21 cellular contexts compared by ENCODE assay signal in genomic region chr10:130555411-130555750, GRCh38.
DNase-seq lines count a peak whose midpoint lies in the region; ATAC-seq and TF ChIP-seq lines count a peak whose summit lies in the region.
"Had no signal": no experiment of that assay in that cellular context is flagged by ENCODE, and none has a peak within 500 bp of the region (broad histone marks: within the 10 kb centered on the region; RNA-seq: fewer than 3 reads in every experiment).

No MANE protein-coding gene starts in this region.

- TF ChIP-seq CTCF in vagina (IDR thresholded peaks at IDR 0.05) (no peak), foreskin fibroblast (IDR thresholded peaks at IDR 0.05; ENCODE audit: low read depth, low read length) (no peak)

- no peak for TF ChIP-seq POLR2A in vagina (IDR thresholded peaks at IDR 0.05)

- intact Hi-C loops in vagina (cut with DNase I): no loop called here

- H3K4me1 Mint-ChIP-seq in stimulated activated naive CD8-positive, alpha-beta T cell treated with anti-CD3 and anti-CD28 coated beads, Interleukin-15, amount 100 ng/mL, for 72 hours: no peaks in the 10 kb centered on the region
- H3K4me1 Mint-ChIP-seq: B cell; CD14-positive monocyte; CD8-positive, alpha-beta memory T cell had no signal

- H3K4me3 Mint-ChIP-seq in stimulated activated naive CD8-positive, alpha-beta T cell treated with anti-CD3 and anti-CD28 coated beads, Interleukin-15, amount 100 ng/mL, for 72 hours: no peak overlapping the region
- H3K4me3 Mint-ChIP-seq: B cell; CD14-positive monocyte; CD4-positive, alpha-beta T cell; CD8-positive, alpha-beta memory T cell had no signal

- no peaks in the 10 kb centered on the region for H3K4me1 ChIP-seq in vagina

- DNase-seq in DMS153 (lab: John Stamatoyannopoulos, UW) (peak; percentile 16), DMS153 treated with DMSO at 0.1 percent for 48 hours (lab: John Stamatoyannopoulos, UW; ENCODE audit: unreplicated experiment) (no peak), NCI-H2171 treated with DMSO at 0.1 percent for 48 hours (lab: John Stamatoyannopoulos, UW) (peak; percentile 15), vagina (ENCODE audit: extremely low spot score in 2 of 2) (peak; percentile 77 to 81), HK-2 (ENCODE audit: unreplicated experiment) (no peak), foreskin fibroblast (no peak)
- DNase-seq in stimulated activated naive CD8-positive, alpha-beta T cell treated with anti-CD3 and anti-CD28 coated beads, Interleukin-15, Interleukin-2, amounts not matched to agents 100 U/mL and 50 U/mL, for 24 hours: no peak
- no peak for DNase-seq in stimulated activated naive CD8-positive, alpha-beta T cell treated with anti-CD3 and anti-CD28 coated beads, Interleukin-15, amount 100 ng/mL, for 72 hours
- DNase-seq: CD4-positive, alpha-beta T cell; CD8-positive, alpha-beta memory T cell; DMS 273 treated with DMSO at 0.1 percent for 48 hours; DND-41; GDM1; GM23248; H7 had no signal

- H3K27me3 Mint-ChIP-seq in stimulated activated naive CD8-positive, alpha-beta T cell treated with anti-CD3 and anti-CD28 coated beads, Interleukin-15, amount 100 ng/mL, for 72 hours: no peaks in the 10 kb centered on the region
- H3K27me3 Mint-ChIP-seq: B cell; CD4-positive, alpha-beta T cell had no signal

- H3K27me3 ChIP-seq in vagina: no peaks in the 10 kb centered on the region

- peak; percentile 8 for ATAC-seq in stimulated activated naive CD8-positive, alpha-beta T cell treated with anti-CD3 and anti-CD28 coated beads, Interleukin-15, Interleukin-2, amounts not matched to agents 100 U/mL and 50 U/mL, for 24 hours
- no peak for ATAC-seq in stimulated activated naive CD8-positive, alpha-beta T cell treated with anti-CD3 and anti-CD28 coated beads, Interleukin-15, amount 100 ng/mL, for 72 hours
- ATAC-seq: GM12878, HCT116 had no signal

- H3K9me3 Mint-ChIP-seq in stimulated activated naive CD8-positive, alpha-beta T cell treated with anti-CD3 and anti-CD28 coated beads, Interleukin-15, amount 100 ng/mL, for 72 hours: no peaks in the 10 kb centered on the region
- H3K9me3 Mint-ChIP-seq: CD4-positive, alpha-beta T cell; CD8-positive, alpha-beta memory T cell had no signal

- H3K4me3 ChIP-seq in vagina: no peak overlapping the region
- H3K4me3 ChIP-seq in foreskin fibroblast (ENCODE audit: low read depth in 1 of 2, low read length in 2 of 2): no peak overlapping the region
- H3K4me3 ChIP-seq: BLaER1 treated with 17β-estradiol and CSF1 and Interleukin-3, amounts not matched to agents 10 nM and 100 nM; GM12878; GM23248 had no signal

- H3K36me3 ChIP-seq in vagina: no peaks in the 10 kb centered on the region
- H3K36me3 ChIP-seq: BLaER1 treated with 17β-estradiol and CSF1 and Interleukin-3, amounts not matched to agents 10 nM and 100 nM had no signal

- no peak overlapping the region for H3K27ac Mint-ChIP-seq in stimulated activated naive CD8-positive, alpha-beta T cell treated with anti-CD3 and anti-CD28 coated beads, Interleukin-15, amount 100 ng/mL, for 72 hours
- H3K27ac Mint-ChIP-seq: B cell; CD14-positive monocyte; CD4-positive, alpha-beta T cell; CD8-positive, alpha-beta memory T cell had no signal

- H3K9me3 ChIP-seq in vagina: no peaks in the 10 kb centered on the region
- H3K9me3 ChIP-seq: BLaER1 treated with 17β-estradiol and CSF1 and Interleukin-3, amounts not matched to agents 10 nM and 100 nM had no signal

- no peak overlapping the region for H3K27ac ChIP-seq in vagina
- H3K27ac ChIP-seq: 22Rv1; BLaER1 treated with 17β-estradiol and CSF1 and Interleukin-3, amounts not matched to agents 10 nM and 100 nM; GM23248 had no signal

Comparison
In these comparisons a context has a peak if more than half of its experiments do, and no peak if none do; other contexts are left out.
1. DNase-seq: peak in DMS153 (single experiment), NCI-H2171 treated with DMSO at 0.1 percent for 48 hours (single experiment) and vagina (2 of 2); none in DMS153 treated with DMSO at 0.1 percent for 48 hours (single experiment), stimulated activated naive CD8-positive, alpha-beta T cell treated with anti-CD3 and anti-CD28 coated beads, Interleukin-15, Interleukin-2, amounts not matched to agents 100 U/mL and 50 U/mL, for 24 hours (single experiment), stimulated activated naive CD8-positive, alpha-beta T cell treated with anti-CD3 and anti-CD28 coated beads, Interleukin-15, amount 100 ng/mL, for 72 hours (0 of 2), HK-2 (single experiment) and foreskin fibroblast (0 of 2).